Comparison of ENCODE assay signal across 17 cellular contexts in genomic region chr17:73718912-73719311, GRCh38.
A peak's percentile ranks its signal among the peaks of the same experiment; 100 is the strongest.
DNase-seq lines count a peak whose midpoint lies in the region; ATAC-seq and TF ChIP-seq lines count a peak whose summit lies in the region.
"Had no signal": no experiment of that assay in that cellular context is flagged by ENCODE, and none has a peak within 500 bp of the region (broad histone marks: within the 10 kb centered on the region; RNA-seq: fewer than 3 reads in every experiment).

No MANE protein-coding gene starts in this region.

- intact Hi-C loops in adrenal gland (cut with DNase I) = no loop called here

- H4K8ac ChIP-seq in neuronal stem cell (ENCODE audit: low read depth, low read length) = no peak overlapping the region

- H2BK120ac ChIP-seq in neuronal stem cell (ENCODE audit: low read depth, low read length) = no peak overlapping the region

- no peak overlapping the region for H3K4me2 ChIP-seq in neuronal stem cell (ENCODE audit: insufficient read depth, low read length, poor library complexity, severe bottlenecking)

- peak overlapping the region; percentile 88 for H2AFZ ChIP-seq in neuronal stem cell (ENCODE audit: low read length)

- TF ChIP-seq POLR2A in adrenal gland (IDR thresholded peaks at IDR 0.05) = no peak

- no peak for ATAC-seq in HG03025 (IDR thresholded peaks at IDR 0.05; ENCODE audit: low FRiP score, unreplicated experiment)
- ATAC-seq: activated CD4-positive, alpha-beta T cell treated with anti-CD3 and anti-CD28 coated beads for 36 hours; natural killer cell treated with Interleukin-12 subunit alpha and Interleukin-12 subunit beta and Interleukin-15 and Interleukin-18, amount 100 ng/mL, for 72 hours had no signal

- H2BK5ac ChIP-seq in neuronal stem cell (ENCODE audit: low read length) = no peak overlapping the region

- WGBS in neuronal stem cell (ENCODE audit: extremely low coverage in 2 of 2, insufficient read length in 2 of 2, insufficient replicate concordance in 1 of 2), 2 donors = no CpG with 5 or more reads among the region's 9 CpGs
- WGBS in adrenal gland, 4 donors = 56 to 68% (median 58%) methylated on average over 9 of the region's 9 CpGs

- H3K36me3 ChIP-seq in neuronal stem cell (replicated peaks in 1 of 2; ENCODE audit: control insufficient read depth in 2 of 2, insufficient read depth in 2 of 2, low read length in 2 of 2) (no peaks in the 10 kb centered on the region), adrenal gland (replicated peaks in 1 of 2) (no peaks in the 10 kb centered on the region)
- H3K36me3 ChIP-seq: lower lobe of right lung, tibial nerve had no signal

- H3K9me3 ChIP-seq in neuronal stem cell (replicated peaks in 1 of 2; ENCODE audit: control insufficient read depth in 2 of 2, insufficient read depth in 1 of 2, low read depth in 1 of 2, low read length in 2 of 2) (no peaks in the 10 kb centered on the region), adrenal gland (replicated peaks in 1 of 3) (no peaks in the 10 kb centered on the region)
- H3K9me3 ChIP-seq: lower lobe of right lung, tibial nerve had no signal

- peaks cover 15 to 16% of the 10 kb centered on the region in 2 donors for H3K4me1 ChIP-seq in neuronal stem cell (ENCODE audit: control insufficient read depth in 2 of 2, insufficient read depth in 1 of 2, low read depth in 1 of 2, low read length in 2 of 2)
- H3K4me1 ChIP-seq in adrenal gland (replicated peaks in 1 of 2) = no peaks in the 10 kb centered on the region

- no peak overlapping the region for H4K91ac ChIP-seq in neuronal stem cell (ENCODE audit: low read depth, low read length, poor library complexity)

- TF ChIP-seq CTCF in adrenal gland (IDR thresholded peaks at IDR 0.05) = no peak

- H3K23ac ChIP-seq in neuronal stem cell (ENCODE audit: low read depth, low read length, poor library complexity) = no peak overlapping the region

- no peaks in the 10 kb centered on the region for H3K79me1 ChIP-seq in neuronal stem cell (ENCODE audit: low read depth, low read length)

- no peak overlapping the region for H3K14ac ChIP-seq in neuronal stem cell (ENCODE audit: low read length)

- H3K27ac ChIP-seq in neuronal stem cell (replicated peaks; ENCODE audit: low read length) (no peak overlapping the region), adrenal gland (peak overlapping the region in 1 of 5 donors; percentile 30)
- H3K27ac ChIP-seq: 22Rv1, lower lobe of right lung had no signal

- H3K27me3 ChIP-seq in neuronal stem cell (ENCODE audit: control insufficient read depth in 3 of 3, insufficient read depth in 3 of 3, low read depth in 1 of 3, low read length in 3 of 3) (peaks cover 0 to 33% (median 0%) of the 10 kb centered on the region in 3 experiments), adrenal gland (no peaks in the 10 kb centered on the region)

- H2AK5ac ChIP-seq in neuronal stem cell (ENCODE audit: low read depth, low read length) = no peak overlapping the region

- H3K4ac ChIP-seq in neuronal stem cell (ENCODE audit: low read length) = no peak overlapping the region

- no peak overlapping the region for H3K9ac ChIP-seq in neuronal stem cell (ENCODE audit: low read depth, low read length, poor library complexity)

- H3K4me3 ChIP-seq in neuronal stem cell (ENCODE audit: low read length in 2 of 2) (no peak overlapping the region), adrenal gland (no peak overlapping the region)
- H3K4me3 ChIP-seq: lower lobe of right lung, tibial nerve had no signal

- peak overlapping the region; percentile 1 for H3K18ac ChIP-seq in neuronal stem cell (ENCODE audit: low read length)

- no peak overlapping the region for H2BK15ac ChIP-seq in neuronal stem cell (ENCODE audit: low read length)

- peak overlapping the region; percentile 9 for H2BK12ac ChIP-seq in neuronal stem cell (ENCODE audit: low read length)

- peak; percentile 31 for DNase-seq in DMS79 treated with DMSO at 0.1 percent for 48 hours (lab: John Stamatoyannopoulos, UW)
- DNase-seq in DMS79 (lab: John Stamatoyannopoulos, UW) = no peak
- DNase-seq in NCI-H2029 treated with DMSO at 0.1 percent for 48 hours (lab: John Stamatoyannopoulos, UW) = peak; percentile 13
- DNase-seq in globus pallidus (ENCODE audit: low spot score) = peak; percentile 22
- DNase-seq in neuronal stem cell (ENCODE audit: low spot score) = no peak
- DNase-seq in HCEC 1CT = no peak
- DNase-seq in adrenal gland = no peak
- DNase-seq: activated CD4-positive, alpha-beta T cell treated with anti-CD3 and anti-CD28 coated beads for 36 hours; activated naive CD8-positive, alpha-beta T cell treated with anti-CD3 and anti-CD28 coated beads for 36 hours; foreskin fibroblast; lower lobe of right lung; stimulated activated CD4-positive, alpha-beta T cell treated with anti-CD3 and anti-CD28 coated beads, Interleukin-2, amount 100 ng/mL, for 48 hours; stimulated activated CD8-positive, alpha-beta memory T cell treated with anti-CD3 and anti-CD28 coated beads, Interleukin-4, amount 100 ng/mL, for 48 hours had no signal

Comparison
In these comparisons a context has a peak if more than half of its experiments do, and no peak if none do; other contexts are left out.
1. DNase-seq: peak in DMS79 treated with DMSO at 0.1 percent for 48 hours (single experiment), NCI-H2029 treated with DMSO at 0.1 percent for 48 hours (single experiment) and globus pallidus (single experiment); none in DMS79 (single experiment), neuronal stem cell (single experiment), HCEC 1CT (single experiment) and adrenal gland (0 of 7).